ENCODE assay signal across 1 cellular context in the genomic region with DNA sequence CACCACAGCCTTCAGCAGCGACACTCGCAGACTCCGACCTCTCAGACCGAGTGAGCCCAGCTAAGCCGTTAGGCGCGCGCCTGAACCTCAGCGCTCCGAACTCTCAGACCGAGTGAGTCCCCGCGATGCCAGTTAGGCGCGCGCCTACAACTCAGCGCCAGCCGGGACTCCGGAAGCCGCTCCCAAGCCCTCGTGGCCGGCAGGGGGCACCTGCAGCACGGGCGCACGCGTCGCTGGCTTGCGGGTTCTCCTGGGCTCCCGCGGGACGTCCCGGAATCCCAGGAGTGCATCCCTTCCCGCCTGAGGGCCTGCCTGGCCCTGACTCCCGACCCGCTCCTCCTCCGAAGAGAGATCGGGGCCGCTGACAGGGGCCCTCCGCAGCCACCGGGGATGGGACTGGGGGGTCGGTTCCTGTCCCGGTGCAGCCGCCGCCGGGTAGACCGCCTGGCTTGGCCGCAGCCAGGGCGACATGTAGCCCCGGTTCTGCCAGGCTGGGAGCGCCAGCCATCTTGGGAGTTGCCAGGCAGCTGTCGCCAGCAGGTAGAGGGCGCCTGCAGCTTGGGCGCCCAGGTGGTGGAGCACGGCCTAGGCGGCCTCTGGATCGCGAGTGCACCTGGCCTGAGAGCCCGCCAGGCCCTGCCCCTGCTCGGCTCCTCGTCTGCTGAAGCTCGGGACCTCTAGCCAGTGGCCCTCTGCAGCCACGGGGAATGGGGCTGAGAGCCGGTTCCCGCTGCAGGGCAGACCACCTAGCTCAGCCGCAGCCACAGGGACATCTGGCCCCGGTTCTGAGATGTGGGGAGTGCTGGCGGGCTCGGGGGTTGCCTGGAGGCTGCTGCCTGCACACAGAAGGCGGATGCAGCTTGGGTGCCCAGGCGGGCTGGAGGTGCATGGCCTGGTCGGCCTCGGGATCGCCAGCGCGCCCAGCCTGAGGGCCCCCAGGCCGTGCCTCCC.
TF ChIP-seq lines count a peak whose summit lies in the region.

A gene (minus strand): TSS at position 114 of the 951 bp plus-strand sequence. CDS start 311 bp downstream, outside the sequence.

TF ChIP-seq in K562, 482 proteins besides CTCF, POLR2A, EP300 and RAD21:
- TF ChIP-seq PCBP1 (IDR thresholded peaks at IDR 0.05; ENCODE audit: low read depth, low read length, poor library complexity, severe bottlenecking) (peak; percentile 34), ZNF311 (CRISPR knock-in tag; IDR thresholded peaks at IDR 0.05) (no peak), RAD51 (IDR thresholded peaks at IDR 0.05; ENCODE audit: borderline replicate concordance, low read depth) (no peak), TAF15 (IDR thresholded peaks at IDR 0.05; ENCODE audit: low read depth, low read length) (no peak)
